Comparison of ENCODE assay signal across 32 cellular contexts in genomic region chr6:606829-607379, GRCh38.
"Had no signal": no experiment of that assay in that cellular context is flagged by ENCODE, and none has a peak within 500 bp of the region (broad histone marks: within the 10 kb centered on the region; RNA-seq: fewer than 3 reads in every experiment).

No MANE protein-coding gene starts in this region.

- H3K27me3 ChIP-seq: adrenal gland, body of pancreas, brain microvascular endothelial cell, breast epithelium had no signal

- H3K36me3 ChIP-seq: adrenal gland, breast epithelium had no signal

- H3K4me1 ChIP-seq: adrenal gland, body of pancreas, breast epithelium had no signal

- H3K9me3 ChIP-seq: adrenal gland, body of pancreas, breast epithelium had no signal

- ATAC-seq: activated CD8-positive, alpha-beta T cell treated with anti-CD3 and anti-CD28 coated beads for 36 hours; activated naive CD4-positive, alpha-beta T cell treated with anti-CD3 and anti-CD28 coated beads, Interleukin-2, amount 50 U/mL, for 72 hours; body of pancreas had no signal

- DNase-seq: activated B cell treated with CpG ODN at 0.5 μM for 24 hours; activated CD4-positive, alpha-beta memory T cell treated with anti-CD3 and anti-CD28 coated beads for 36 hours; activated CD4-positive, alpha-beta T cell treated with anti-CD3 and anti-CD28 coated beads for 4 hours; activated CD4-positive, alpha-beta T cell treated with anti-CD3 and anti-CD28 coated beads, Interleukin-2, amount 10 ng/mL, durations not matched to agents 24 days and 14 days; activated CD4-positive, alpha-beta T cell treated with anti-CD3 and anti-CD28 coated beads, Interleukin-2, amount 50 U/mL, for 1 hour; activated CD4-positive, alpha-beta T cell treated with anti-CD3 and anti-CD28 coated beads, Interleukin-2, amount 50 U/mL, for 4 hours; activated CD4-positive, CD25-positive, alpha-beta regulatory T cell treated with anti-CD3 and anti-CD28 coated beads, Interleukin-2, amount 50 U/mL, for 72 hours; activated CD8-positive, alpha-beta memory T cell treated with anti-CD3 and anti-CD28 coated beads, Interleukin-2, amount 50 U/mL, for 4 hours; activated CD8-positive, alpha-beta T cell treated with anti-CD3 and anti-CD28 coated beads for 36 hours; activated effector memory CD4-positive, alpha-beta T cell treated with Interleukin-2 at 50 U/mL for 16 hours; activated gamma-delta T cell treated with Interleukin-2 at 50 U/mL for 16 hours; activated naive CD4-positive, alpha-beta T cell; activated naive CD4-positive, alpha-beta T cell treated with anti-CD3 and anti-CD28 coated beads for 36 hours; activated naive CD4-positive, alpha-beta T cell treated with anti-CD3 and anti-CD28 coated beads, Interleukin-2, amount 50 U/mL, for 16 hours; activated naive CD8-positive, alpha-beta T cell treated with anti-CD3 and anti-CD28 coated beads for 36 hours; activated T-cell treated with anti-CD3 and anti-CD28 coated beads for 4 hours; activated T-cell treated with anti-CD3 and anti-CD28 coated beads, Interleukin-2, amount 50 U/mL, for 1 hour; activated T-cell treated with anti-CD3 and anti-CD28 coated beads, Interleukin-2, amount 50 U/mL, for 48 hours; adrenal gland; amniotic stem cell; aorta; body of pancreas; brain microvascular endothelial cell; central memory CD4-positive, alpha-beta T cell; T-helper 1 cell; T-helper 2 cell; T-helper 9 cell had no signal

- H3K27ac ChIP-seq: adrenal gland, body of pancreas, brain microvascular endothelial cell, breast epithelium, VCaP had no signal

- FAIRE-seq: astrocyte, TTC549 had no signal

- H3K4me3 ChIP-seq: adrenal gland, body of pancreas, breast epithelium had no signal
